Comparison of ENCODE assay signal across 1 cellular context in genomic region chr12:107681836-107682820, GRCh38.
TF ChIP-seq lines count a peak whose summit lies in the region.

No MANE protein-coding gene starts in this region.

TF ChIP-seq in HepG2, 621 proteins besides CTCF, POLR2A, EP300 and RAD21 (continued from another document and continues in another):
- TF ChIP-seq, protein P1, sequence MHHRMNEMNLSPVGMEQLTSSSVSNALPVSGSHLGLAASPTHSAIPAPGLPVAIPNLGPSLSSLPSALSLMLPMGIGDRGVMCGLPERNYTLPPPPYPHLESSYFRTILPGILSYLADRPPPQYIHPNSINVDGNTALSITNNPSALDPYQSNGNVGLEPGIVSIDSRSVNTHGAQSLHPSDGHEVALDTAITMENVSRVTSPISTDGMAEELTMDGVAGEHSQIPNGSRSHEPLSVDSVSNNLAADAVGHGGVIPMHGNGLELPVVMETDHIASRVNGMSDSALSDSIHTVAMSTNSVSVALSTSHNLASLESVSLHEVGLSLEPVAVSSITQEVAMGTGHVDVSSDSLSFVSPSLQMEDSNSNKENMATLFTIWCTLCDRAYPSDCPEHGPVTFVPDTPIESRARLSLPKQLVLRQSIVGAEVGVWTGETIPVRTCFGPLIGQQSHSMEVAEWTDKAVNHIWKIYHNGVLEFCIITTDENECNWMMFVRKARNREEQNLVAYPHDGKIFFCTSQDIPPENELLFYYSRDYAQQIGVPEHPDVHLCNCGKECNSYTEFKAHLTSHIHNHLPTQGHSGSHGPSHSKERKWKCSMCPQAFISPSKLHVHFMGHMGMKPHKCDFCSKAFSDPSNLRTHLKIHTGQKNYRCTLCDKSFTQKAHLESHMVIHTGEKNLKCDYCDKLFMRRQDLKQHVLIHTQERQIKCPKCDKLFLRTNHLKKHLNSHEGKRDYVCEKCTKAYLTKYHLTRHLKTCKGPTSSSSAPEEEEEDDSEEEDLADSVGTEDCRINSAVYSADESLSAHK (CRISPR knock-in tag; IDR thresholded peaks at IDR 0.05; ENCODE audit: borderline replicate concordance): no peak
- TF ChIP-seq HNRNPH1 (optimal IDR thresholded peaks at IDR 0.05; ENCODE audit: low read depth, low read length): no peak
- 0 out of 2 replicates have a peak, but pooled peaks have one; percentile 21 for TF ChIP-seq ISX (CRISPR knock-in tag; conservative IDR thresholded peaks at IDR 0.05)
- TF ChIP-seq JUND (CRISPR knock-in tag; IDR thresholded peaks at IDR 0.05): no peak
- no peak; the same call in 1 of the 2 replicates for TF ChIP-seq GTF2F1 (IDR thresholded peaks at IDR 0.05; ENCODE audit: low read length)
- no peak for TF ChIP-seq ZNF138 (CRISPR knock-in tag; IDR thresholded peaks at IDR 0.05; ENCODE audit: low read depth)
- TF ChIP-seq, protein P2, sequence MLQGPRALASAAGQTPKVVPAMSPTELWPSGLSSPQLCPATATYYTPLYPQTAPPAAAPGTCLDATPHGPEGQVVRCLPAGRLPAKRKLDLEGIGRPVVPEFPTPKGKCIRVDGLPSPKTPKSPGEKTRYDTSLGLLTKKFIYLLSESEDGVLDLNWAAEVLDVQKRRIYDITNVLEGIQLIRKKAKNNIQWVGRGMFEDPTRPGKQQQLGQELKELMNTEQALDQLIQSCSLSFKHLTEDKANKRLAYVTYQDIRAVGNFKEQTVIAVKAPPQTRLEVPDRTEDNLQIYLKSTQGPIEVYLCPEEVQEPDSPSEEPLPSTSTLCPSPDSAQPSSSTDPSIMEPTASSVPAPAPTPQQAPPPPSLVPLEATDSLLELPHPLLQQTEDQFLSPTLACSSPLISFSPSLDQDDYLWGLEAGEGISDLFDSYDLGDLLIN (CRISPR knock-in tag; IDR thresholded peaks at IDR 0.05; ENCODE audit: borderline replicate concordance): no peak; the same call in 1 of the 2 replicates
- no peak for TF ChIP-seq NAIF1 (CRISPR knock-in tag; IDR thresholded peaks at IDR 0.05; ENCODE audit: borderline replicate concordance)
- TF ChIP-seq ZBTB44 (CRISPR knock-in tag; IDR thresholded peaks at IDR 0.05): no peak
- no peak for TF ChIP-seq SETDB1 (CRISPR knock-in tag; IDR thresholded peaks at IDR 0.05; ENCODE audit: borderline replicate concordance)
- TF ChIP-seq ZNF850 (CRISPR knock-in tag; conservative IDR thresholded peaks at IDR 0.05): no peak
- TF ChIP-seq IKZF1 (IDR thresholded peaks at IDR 0.05): no peak
- 0 out of 2 replicates have a peak, but pooled peaks have one; percentile 66 for TF ChIP-seq ZNF766 (CRISPR knock-in tag; IDR thresholded peaks at IDR 0.05; ENCODE audit: borderline replicate concordance)
- TF ChIP-seq RXRB (CRISPR knock-in tag; IDR thresholded peaks at IDR 0.05; ENCODE audit: borderline replicate concordance): no peak
- no peak for TF ChIP-seq IRX3 (CRISPR knock-in tag; IDR thresholded peaks at IDR 0.05; ENCODE audit: borderline replicate concordance, low read depth)
- TF ChIP-seq ZNF572 (CRISPR knock-in tag; IDR thresholded peaks at IDR 0.05): no peak
- peak; percentile 13; the same call in 1 of the 2 replicates for TF ChIP-seq ZBTB43 (CRISPR knock-in tag; conservative IDR thresholded peaks at IDR 0.05)
- TF ChIP-seq, protein P3, sequence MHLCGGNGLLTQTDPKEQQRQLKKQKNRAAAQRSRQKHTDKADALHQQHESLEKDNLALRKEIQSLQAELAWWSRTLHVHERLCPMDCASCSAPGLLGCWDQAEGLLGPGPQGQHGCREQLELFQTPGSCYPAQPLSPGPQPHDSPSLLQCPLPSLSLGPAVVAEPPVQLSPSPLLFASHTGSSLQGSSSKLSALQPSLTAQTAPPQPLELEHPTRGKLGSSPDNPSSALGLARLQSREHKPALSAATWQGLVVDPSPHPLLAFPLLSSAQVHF (CRISPR knock-in tag; IDR thresholded peaks at IDR 0.05): no peak
- no peak for TF ChIP-seq GABPA (IDR thresholded peaks at IDR 0.05; ENCODE audit: low read depth, low read length)
- peak; percentile 75 for TF ChIP-seq GABPA (CRISPR knock-in tag; IDR thresholded peaks at IDR 0.05; ENCODE audit: low read depth)
- no peak for TF ChIP-seq ZNF17 (CRISPR knock-in tag; IDR thresholded peaks at IDR 0.05)
- TF ChIP-seq TFDP2 (CRISPR knock-in tag; IDR thresholded peaks at IDR 0.05): no peak; the same call in 1 of the 2 replicates
- TF ChIP-seq MTF2 (CRISPR knock-in tag; IDR thresholded peaks at IDR 0.05; ENCODE audit: borderline replicate concordance): no peak
- no peak for TF ChIP-seq NFIC (IDR thresholded peaks at IDR 0.05; ENCODE audit: low read length)
- no peak for TF ChIP-seq ZNF775 (CRISPR knock-in tag; IDR thresholded peaks at IDR 0.05; ENCODE audit: borderline replicate concordance)
- TF ChIP-seq ZNF83 (CRISPR knock-in tag; IDR thresholded peaks at IDR 0.05; ENCODE audit: borderline replicate concordance): no peak
- no peak for TF ChIP-seq PHF5A (CRISPR knock-in tag; IDR thresholded peaks at IDR 0.05; ENCODE audit: low read depth, unreplicated experiment)
- TF ChIP-seq FOXA1 (IDR thresholded peaks at IDR 0.05): no peak
- no peak for TF ChIP-seq FOXA1 (CRISPR knock-in tag; IDR thresholded peaks at IDR 0.05)
- TF ChIP-seq ZNF747 (CRISPR knock-in tag; IDR thresholded peaks at IDR 0.05; ENCODE audit: borderline replicate concordance): no peak
- TF ChIP-seq MIXL1 (CRISPR knock-in tag; IDR thresholded peaks at IDR 0.05): no peak
- peak; percentile 88 for TF ChIP-seq SAP130 (CRISPR knock-in tag; IDR thresholded peaks at IDR 0.05; ENCODE audit: low read depth)
- TF ChIP-seq, protein P4, sequence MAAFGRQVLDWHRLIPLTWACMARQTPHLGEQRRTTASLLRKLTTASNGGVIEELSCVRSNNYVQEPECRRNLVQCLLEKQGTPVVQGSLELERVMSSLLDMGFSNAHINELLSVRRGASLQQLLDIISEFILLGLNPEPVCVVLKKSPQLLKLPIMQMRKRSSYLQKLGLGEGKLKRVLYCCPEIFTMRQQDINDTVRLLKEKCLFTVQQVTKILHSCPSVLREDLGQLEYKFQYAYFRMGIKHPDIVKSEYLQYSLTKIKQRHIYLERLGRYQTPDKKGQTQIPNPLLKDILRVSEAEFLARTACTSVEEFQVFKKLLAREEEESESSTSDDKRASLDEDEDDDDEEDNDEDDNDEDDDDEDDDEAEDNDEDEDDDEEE (CRISPR knock-in tag; IDR thresholded peaks at IDR 0.05): no peak
- TF ChIP-seq PRMT3 (CRISPR knock-in tag; IDR thresholded peaks at IDR 0.05; ENCODE audit: borderline replicate concordance, low read depth): no peak
- peak; percentile 0; the same call in 1 of the 2 replicates for TF ChIP-seq KMT2A (CRISPR knock-in tag; IDR thresholded peaks at IDR 0.05)
- TF ChIP-seq, protein P5, sequence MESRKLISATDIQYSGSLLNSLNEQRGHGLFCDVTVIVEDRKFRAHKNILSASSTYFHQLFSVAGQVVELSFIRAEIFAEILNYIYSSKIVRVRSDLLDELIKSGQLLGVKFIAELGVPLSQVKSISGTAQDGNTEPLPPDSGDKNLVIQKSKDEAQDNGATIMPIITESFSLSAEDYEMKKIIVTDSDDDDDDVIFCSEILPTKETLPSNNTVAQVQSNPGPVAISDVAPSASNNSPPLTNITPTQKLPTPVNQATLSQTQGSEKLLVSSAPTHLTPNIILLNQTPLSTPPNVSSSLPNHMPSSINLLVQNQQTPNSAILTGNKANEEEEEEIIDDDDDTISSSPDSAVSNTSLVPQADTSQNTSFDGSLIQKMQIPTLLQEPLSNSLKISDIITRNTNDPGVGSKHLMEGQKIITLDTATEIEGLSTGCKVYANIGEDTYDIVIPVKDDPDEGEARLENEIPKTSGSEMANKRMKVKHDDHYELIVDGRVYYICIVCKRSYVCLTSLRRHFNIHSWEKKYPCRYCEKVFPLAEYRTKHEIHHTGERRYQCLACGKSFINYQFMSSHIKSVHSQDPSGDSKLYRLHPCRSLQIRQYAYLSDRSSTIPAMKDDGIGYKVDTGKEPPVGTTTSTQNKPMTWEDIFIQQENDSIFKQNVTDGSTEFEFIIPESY (CRISPR knock-in tag; IDR thresholded peaks at IDR 0.05): no peak
- no peak for TF ChIP-seq FOSL2 (CRISPR knock-in tag; IDR thresholded peaks at IDR 0.05)
- no peak for TF ChIP-seq NR0B2 (CRISPR knock-in tag; IDR thresholded peaks at IDR 0.05)
- TF ChIP-seq ZNF382 (CRISPR knock-in tag; IDR thresholded peaks at IDR 0.05; ENCODE audit: borderline replicate concordance): no peak
- no peak for TF ChIP-seq HDAC6 (IDR thresholded peaks at IDR 0.05; ENCODE audit: low read depth, low read length)
- no peak for TF ChIP-seq MAFG (CRISPR knock-in tag; IDR thresholded peaks at IDR 0.05)
- no peak for TF ChIP-seq THYN1 (CRISPR knock-in tag; IDR thresholded peaks at IDR 0.05; ENCODE audit: borderline replicate concordance, low read depth)
- TF ChIP-seq ZNF503 (CRISPR knock-in tag; IDR thresholded peaks at IDR 0.05): peak; percentile 40; the same call in 1 of the 2 replicates
- TF ChIP-seq SMARCC2 (IDR thresholded peaks at IDR 0.05): no peak
- TF ChIP-seq SRF (IDR thresholded peaks at IDR 0.05; ENCODE audit: low read depth, low read length): no peak
- TF ChIP-seq HOXA7 (CRISPR knock-in tag; IDR thresholded peaks at IDR 0.05): no peak
- TF ChIP-seq MEIS2 (CRISPR knock-in tag; IDR thresholded peaks at IDR 0.05): peak; percentile 28; the same call in 1 of the 2 replicates
